8 cellular contexts compared by ENCODE assay signal in genomic region chr4:73299548-73300280, GRCh38.
"Had no signal": no experiment of that assay in that cellular context is flagged by ENCODE, and none has a peak within 500 bp of the region (broad histone marks: within the 10 kb centered on the region; RNA-seq: fewer than 3 reads in every experiment).

No MANE protein-coding gene starts in this region.

- H2AFZ ChIP-seq: GM23338 had no signal

- ATAC-seq: GM23338, K562 had no signal

- H3K4me3 ChIP-seq: GM23338, K562 had no signal

- DNase-seq: H9, HCEC 1CT, IMR-90, KG1 had no signal

- H3K27ac ChIP-seq: HL-60 had no signal

- H3K4me2 ChIP-seq: GM23338 had no signal

- FAIRE-seq: H54, K562 had no signal
